Comparison of ENCODE assay signal across 30 cellular contexts in genomic region chr10:58733436-58733835, GRCh38.
"Had no signal": no experiment of that assay in that cellular context is flagged by ENCODE, and none has a peak within 500 bp of the region (broad histone marks: within the 10 kb centered on the region; RNA-seq: fewer than 3 reads in every experiment).

No MANE protein-coding gene starts in this region.

- H3K36me3 Mint-ChIP-seq: naive thymus-derived CD4-positive, alpha-beta T cell; stimulated activated naive B cell treated with anti-CD40 and anti-IgM and Interleukin-4, amounts not matched to agents 10 μg/mL and 1 μg/mL and 100 μg/mL, for 72 hours had no signal

- H3K4me3 ChIP-seq: gastroesophageal sphincter, heart left ventricle, right atrium auricular region, stomach, tibial artery had no signal

- DNase-seq: activated CD4-positive, alpha-beta memory T cell treated with anti-CD3 and anti-CD28 coated beads, Interleukin-2, amount 10 ng/mL, durations not matched to agents 7 days and 5 days; activated CD4-positive, alpha-beta T cell treated with anti-CD3 and anti-CD28 coated beads, Interleukin-2, amount 10 ng/mL, durations not matched to agents 24 days and 14 days; activated CD4-positive, CD25-positive, alpha-beta regulatory T cell treated with anti-CD3 and anti-CD28 coated beads, Interleukin-2, amount 50 U/mL, for 72 hours; activated gamma-delta T cell treated with Interleukin-2 at 50 U/mL for 16 hours; activated naive CD4-positive, alpha-beta T cell treated with anti-CD3 and anti-CD28 coated beads, Interleukin-2, amount 50 U/mL, for 16 hours; activated T-cell treated with anti-CD3 and anti-CD28 coated beads, Interleukin-2, amount 50 U/mL, for 4 hours; amniotic stem cell; brain microvascular endothelial cell; cortex of kidney; effector memory CD8-positive, alpha-beta T cell; erythroblast; heart left ventricle; hypothalamus; immature natural killer cell; kidney; left colon; mammary epithelial cell; naive thymus-derived CD4-positive, alpha-beta T cell; occipital lobe; stimulated activated CD4-positive, alpha-beta T cell treated with anti-CD3 and anti-CD28 coated beads, Interleukin-15, amount 100 ng/mL, for 24 hours; stimulated activated CD4-positive, alpha-beta T cell treated with anti-CD3 and anti-CD28 coated beads, Interleukin-2, amount 100 ng/mL, for 24 hours; stimulated activated naive B cell treated with anti-CD40 and anti-IgM and Interleukin-4, amounts not matched to agents 10 μg/mL and 1 μg/mL and 100 μg/mL, for 72 hours; stomach; T-helper 17 cell; T1000; tibial artery had no signal

- ATAC-seq: activated T-cell treated with anti-CD3 and anti-CD28 coated beads, Interleukin-2, amount 50 U/mL, for 4 hours; activated T-helper 17 cell treated with anti-CD3 and anti-CD28 coated beads, Interleukin-2, amount 50 U/mL, for 72 hours; effector memory CD8-positive, alpha-beta T cell; gastroesophageal sphincter; heart left ventricle; left colon; naive thymus-derived CD4-positive, alpha-beta T cell; stimulated activated naive B cell treated with anti-CD40 and anti-IgM and Interleukin-4, amounts not matched to agents 10 μg/mL and 1 μg/mL and 100 μg/mL, for 72 hours; T-helper 17 cell had no signal

- H3K4me3 Mint-ChIP-seq: activated CD4-positive, alpha-beta memory T cell treated with anti-CD3 and anti-CD28 coated beads, Interleukin-2, amount 10 ng/mL, durations not matched to agents 7 days and 5 days; activated CD4-positive, alpha-beta T cell treated with anti-CD3 and anti-CD28 coated beads, Interleukin-2, amount 10 ng/mL, durations not matched to agents 24 days and 14 days; activated T-cell treated with anti-CD3 and anti-CD28 coated beads, Interleukin-2, amount 50 U/mL, for 4 hours; activated T-helper 17 cell treated with anti-CD3 and anti-CD28 coated beads, Interleukin-2, amount 50 U/mL, for 72 hours; effector memory CD8-positive, alpha-beta T cell; immature natural killer cell; naive thymus-derived CD4-positive, alpha-beta T cell; neural crest cell; stimulated activated naive B cell treated with anti-CD40 and anti-IgM and Interleukin-4, amounts not matched to agents 10 μg/mL and 1 μg/mL and 100 μg/mL, for 72 hours; T-helper 17 cell had no signal

- H3K27ac Mint-ChIP-seq: activated CD4-positive, alpha-beta memory T cell treated with anti-CD3 and anti-CD28 coated beads, Interleukin-2, amount 10 ng/mL, durations not matched to agents 7 days and 5 days; activated CD4-positive, alpha-beta T cell treated with anti-CD3 and anti-CD28 coated beads, Interleukin-2, amount 10 ng/mL, durations not matched to agents 24 days and 14 days; activated T-helper 17 cell treated with anti-CD3 and anti-CD28 coated beads, Interleukin-2, amount 50 U/mL, for 72 hours; effector memory CD8-positive, alpha-beta T cell; immature natural killer cell; naive thymus-derived CD4-positive, alpha-beta T cell; stimulated activated naive B cell treated with anti-CD40 and anti-IgM and Interleukin-4, amounts not matched to agents 10 μg/mL and 1 μg/mL and 100 μg/mL, for 72 hours; T-helper 17 cell had no signal

- H3K36me3 ChIP-seq: brain microvascular endothelial cell, gastroesophageal sphincter, heart left ventricle, right atrium auricular region, stomach had no signal

- H3K4me1 ChIP-seq: stomach had no signal

- H3K27ac ChIP-seq: brain microvascular endothelial cell, gastroesophageal sphincter, right atrium auricular region, stomach had no signal

- H3K27me3 Mint-ChIP-seq: activated CD4-positive, alpha-beta memory T cell treated with anti-CD3 and anti-CD28 coated beads, Interleukin-2, amount 10 ng/mL, durations not matched to agents 7 days and 5 days; activated CD4-positive, alpha-beta T cell treated with anti-CD3 and anti-CD28 coated beads, Interleukin-2, amount 10 ng/mL, durations not matched to agents 24 days and 14 days; effector memory CD8-positive, alpha-beta T cell; stimulated activated naive B cell treated with anti-CD40 and anti-IgM and Interleukin-4, amounts not matched to agents 10 μg/mL and 1 μg/mL and 100 μg/mL, for 72 hours; T-helper 17 cell had no signal

- H3K27me3 ChIP-seq: brain microvascular endothelial cell, gastroesophageal sphincter, heart left ventricle, right atrium auricular region, stomach, tibial artery had no signal

- H3K4me1 Mint-ChIP-seq: activated CD4-positive, alpha-beta memory T cell treated with anti-CD3 and anti-CD28 coated beads, Interleukin-2, amount 10 ng/mL, durations not matched to agents 7 days and 5 days; activated CD4-positive, alpha-beta T cell treated with anti-CD3 and anti-CD28 coated beads, Interleukin-2, amount 10 ng/mL, durations not matched to agents 24 days and 14 days; activated T-helper 17 cell treated with anti-CD3 and anti-CD28 coated beads, Interleukin-2, amount 50 U/mL, for 72 hours; immature natural killer cell; naive thymus-derived CD4-positive, alpha-beta T cell; neural crest cell; stimulated activated naive B cell treated with anti-CD40 and anti-IgM and Interleukin-4, amounts not matched to agents 10 μg/mL and 1 μg/mL and 100 μg/mL, for 72 hours; T-helper 17 cell had no signal

- FAIRE-seq: kidney had no signal
